22 cellular contexts compared by ENCODE assay signal in the genomic region with DNA sequence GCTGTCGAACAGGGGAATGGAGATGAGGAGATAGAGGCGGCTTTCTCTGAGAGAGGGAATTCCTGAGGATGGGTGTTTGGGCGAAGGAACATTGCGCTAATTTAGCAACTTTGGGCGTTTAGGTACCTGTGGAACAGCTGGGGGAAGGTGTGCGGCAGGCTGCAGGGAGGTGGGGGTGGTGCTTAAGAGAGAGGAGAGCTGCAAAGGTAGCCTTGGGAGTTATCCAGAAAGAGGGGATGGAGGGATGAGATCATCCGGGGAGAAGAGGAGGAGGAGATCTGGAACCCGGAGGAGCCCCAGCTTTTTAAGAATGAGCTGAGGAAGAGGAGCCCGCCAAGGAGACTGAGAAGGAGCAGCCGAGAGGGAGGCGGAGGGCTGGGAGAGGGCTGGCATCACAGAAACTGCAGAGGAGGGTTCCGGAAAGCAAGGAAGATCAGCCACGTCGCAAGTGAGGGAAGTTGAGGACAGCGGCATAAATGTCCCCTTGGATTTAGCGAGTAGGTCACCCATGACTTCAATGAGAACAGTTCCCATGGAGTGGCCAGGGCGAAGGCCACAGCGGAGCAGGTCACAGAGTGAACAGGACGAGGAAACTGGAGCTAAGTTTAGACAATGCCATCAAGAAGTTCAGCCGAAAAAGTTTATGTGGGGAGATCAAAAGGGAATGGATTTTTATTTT.
DNase-seq lines count a peak whose midpoint lies in the region; FAIRE-seq and TF ChIP-seq lines count a peak whose summit lies in the region.
"Had no signal": no experiment of that assay in that cellular context is flagged by ENCODE, and none has a peak within 500 bp of the region (broad histone marks: within the 10 kb centered on the region; RNA-seq: fewer than 3 reads in every experiment).

No MANE protein-coding gene starts in this region.

- no peaks in the 10 kb centered on the region for H3K4me1 Mint-ChIP-seq in CD4-positive, alpha-beta memory T cell
- H3K4me1 Mint-ChIP-seq: CD14-positive monocyte; CD4-positive, CD25-positive, alpha-beta regulatory T cell had no signal

- no peak overlapping the region for H3K9ac ChIP-seq in kidney (ENCODE audit: low read length in 2 of 2)
- H3K9ac ChIP-seq: BLaER1 had no signal

- TF ChIP-seq CTCF in kidney (IDR thresholded peaks at IDR 0.05; ENCODE audit: borderline replicate concordance, extremely low read depth, insufficient read depth), result no peak

- H3K4me3 Mint-ChIP-seq in CD4-positive, alpha-beta memory T cell, result no peak overlapping the region
- H3K4me3 Mint-ChIP-seq: CD14-positive monocyte; CD4-positive, CD25-positive, alpha-beta regulatory T cell; CD8-positive, alpha-beta T cell had no signal

- POLR2A ChIA-PET in CD4-positive, alpha-beta memory T cell (lab: Charles Lee; ENCODE audit: partially characterized antibody), result no interaction called here

- H3K36me3 Mint-ChIP-seq in CD4-positive, alpha-beta memory T cell, result no peaks in the 10 kb centered on the region
- H3K36me3 Mint-ChIP-seq: CD14-positive monocyte; CD4-positive, CD25-positive, alpha-beta regulatory T cell; CD8-positive, alpha-beta T cell had no signal

- 82 to 87% (median 87%) methylated on average over 20 of the region's 20 CpGs for WGBS in adipose tissue, 3 donors

- no peak for FAIRE-seq in kidney (lab: Jason Lieb, UNC)
- FAIRE-seq: A204.1, D721Med, G401.6, GM12891, GM19239 had no signal

- intact Hi-C loops in kidney (cut with DNase I) (no loop called here), posterior vena cava (cut with DNase I) (loop anchor here in 1 of 2 donors (5.0 kb wide), 1 partner anchor 38 kb away; no protein-coding TSS in a partner anchor)
- intact Hi-C loops in CD4-positive, alpha-beta memory T cell (cut with micrococcal nuclease), result no loop called here

- no peaks in the 10 kb centered on the region for H3K27me3 ChIP-seq in CD4-positive, alpha-beta memory T cell (ENCODE audit: insufficient read depth, low read length)
- H3K27me3 ChIP-seq: BE2C, BLaER1 had no signal

- peaks cover 0 to 7% of the 10 kb centered on the region in 2 donors for H3K4me1 ChIP-seq in kidney (ENCODE audit: control insufficient read depth in 1 of 2, insufficient read depth in 1 of 2, low read depth in 1 of 2, low read length in 2 of 2)
- no peaks in the 10 kb centered on the region for H3K4me1 ChIP-seq in CD4-positive, alpha-beta memory T cell (ENCODE audit: insufficient read depth, low read length)
- H3K4me1 ChIP-seq: BE2C, Caco-2 had no signal

- no peak overlapping the region for H3K27ac Mint-ChIP-seq in CD4-positive, alpha-beta memory T cell
- H3K27ac Mint-ChIP-seq: CD8-positive, alpha-beta T cell had no signal

- H3K9me3 Mint-ChIP-seq in CD4-positive, alpha-beta memory T cell, result no peaks in the 10 kb centered on the region
- H3K9me3 Mint-ChIP-seq: CD4-positive, CD25-positive, alpha-beta regulatory T cell; CD8-positive, alpha-beta T cell had no signal

- CTCF ChIA-PET in CD4-positive, alpha-beta memory T cell (lab: Charles Lee; ENCODE audit: partially characterized antibody), result no interaction called here

- DNase-seq in kidney, result peak; percentile 45
- DNase-seq in posterior vena cava (ENCODE audit: low spot score), result peak; percentile 72
- no peak for DNase-seq in CD4-positive, alpha-beta memory T cell
- no peak for DNase-seq in amniotic stem cell (lab: John Stamatoyannopoulos, UW)
- DNase-seq: 8988T; ACHN; BE2C; C1 segment of cervical spinal cord; Caco-2; Calu3; CD4-positive, CD25-positive, alpha-beta regulatory T cell; CD8-positive, alpha-beta T cell; DMS79 treated with DMSO at 0.1 percent for 48 hours; GF-D8 had no signal

- no peaks in the 10 kb centered on the region for H3K27me3 Mint-ChIP-seq in CD4-positive, alpha-beta memory T cell

- H3K4me3 ChIP-seq in kidney (ENCODE audit: low read length in 2 of 2), result no peak overlapping the region
- H3K4me3 ChIP-seq in CD4-positive, alpha-beta memory T cell (ENCODE audit: low read length in 2 of 2), result no peak overlapping the region
- H3K4me3 ChIP-seq: BLaER1 had no signal

- no peaks in the 10 kb centered on the region for H3K9me3 ChIP-seq in kidney (ENCODE audit: control insufficient read depth in 1 of 2, low read length in 2 of 2)
- no peaks in the 10 kb centered on the region for H3K9me3 ChIP-seq in CD4-positive, alpha-beta memory T cell (ENCODE audit: control insufficient read depth in 1 of 2, low read length in 2 of 2)
- H3K9me3 ChIP-seq: BE2C, BLaER1, Caco-2 had no signal

- no peaks in the 10 kb centered on the region for H3K36me3 ChIP-seq in kidney (ENCODE audit: control insufficient read depth in 1 of 2, insufficient read depth in 2 of 2, low read length in 2 of 2)
- H3K36me3 ChIP-seq in CD4-positive, alpha-beta memory T cell (ENCODE audit: insufficient read depth, low read length), result no peaks in the 10 kb centered on the region
- H3K36me3 ChIP-seq: BE2C, BLaER1 had no signal

- peak overlapping the region; percentile 12 for H3K27ac ChIP-seq in adipose tissue (ENCODE audit: low read depth, low read length)
- H3K27ac ChIP-seq in kidney (ENCODE audit: low read depth in 2 of 2, low read length in 2 of 2), result no peak overlapping the region
- H3K27ac ChIP-seq in CD4-positive, alpha-beta memory T cell (ENCODE audit: low read depth, low read length), result no peak overlapping the region
- H3K27ac ChIP-seq: BLaER1 had no signal

Comparison
In these comparisons a context has a peak if more than half of its experiments do, and no peak if none do; other contexts are left out.
1. DNase-seq: peak in kidney (single experiment) and posterior vena cava (single experiment); none in CD4-positive, alpha-beta memory T cell (0 of 5) and amniotic stem cell (single experiment).